8 cellular contexts compared by ENCODE assay signal in the genomic region with DNA sequence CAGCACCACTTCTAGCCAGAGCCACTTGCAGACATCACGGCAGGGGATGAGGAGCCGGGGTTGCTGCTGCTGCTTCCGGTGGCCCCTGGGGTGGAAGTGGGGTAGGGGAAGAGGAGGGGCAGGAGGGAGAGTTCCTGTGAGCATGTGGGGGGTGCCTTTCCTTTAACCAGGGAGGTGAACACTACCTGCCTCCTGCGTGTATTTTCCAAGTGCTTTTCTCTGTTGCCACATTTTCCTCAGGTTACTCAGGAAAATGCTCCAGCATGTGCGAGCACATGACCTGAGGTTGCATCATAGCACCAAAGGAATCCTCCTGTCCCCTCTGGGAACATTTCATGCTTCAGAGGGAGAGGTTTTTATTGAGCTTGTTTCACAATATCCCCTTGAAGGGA. TPM values are rescaled to one million over a fixed set of nuclear protein-coding genes. Genes with fewer than 3 reads are reported as not detected.
DNase-seq lines count a peak whose midpoint lies in the region; ATAC-seq, FAIRE-seq and TF ChIP-seq lines count a peak whose summit lies in the region.

No MANE protein-coding gene starts in this region.

- TF ChIP-seq CTCF in epithelial cell of esophagus (IDR thresholded peaks at IDR 0.05; ENCODE audit: insufficient read depth, low read depth, low read length, missing control alignments) = no peak
- no peak for TF ChIP-seq CTCF in neural crest cell (conservative IDR thresholded peaks at IDR 0.05)

- DNase-seq in activated CD4-positive, alpha-beta memory T cell treated with anti-CD3 and anti-CD28 coated beads for 36 hours = peak; percentile 74
- DNase-seq in epithelial cell of esophagus (ENCODE audit: low read depth) (peak; percentile 92), neural crest cell (ENCODE audit: low read depth, low spot score) (no peak), urothelium cell line (ENCODE audit: low spot score) (no peak), NCI-H524 treated with DMSO at 0.1 percent for 48 hours (lab: John Stamatoyannopoulos, UW) (no peak)

- peaks cover 23% of the 10 kb centered on the region for H3K36me3 Mint-ChIP-seq in activated CD4-positive, alpha-beta memory T cell treated with anti-CD3 and anti-CD28 coated beads for 36 hours
- peaks cover 11% of the 10 kb centered on the region for H3K36me3 Mint-ChIP-seq in neural crest cell (ENCODE audit: low read depth)

- FAIRE-seq in urothelium cell line (lab: Jason Lieb, UNC) = no peak

- CTCF ChIA-PET in activated CD4-positive, alpha-beta memory T cell treated with anti-CD3 and anti-CD28 coated beads for 36 hours (lab: Charles Lee) = interaction anchor here (1.3 kb wide), 1 partner anchor 17 kb away, joined by 4 read pairs; no protein-coding TSS in a partner anchor

- ATAC-seq in GM21786 (IDR thresholded peaks at IDR 0.05; ENCODE audit: unreplicated experiment) (no peak), HG03045 (IDR thresholded peaks at IDR 0.05; ENCODE audit: unreplicated experiment) (no peak)

- peak overlapping the region; percentile 67 for H3K4me3 Mint-ChIP-seq in activated CD4-positive, alpha-beta memory T cell treated with anti-CD3 and anti-CD28 coated beads for 36 hours
- no peak overlapping the region for H3K4me3 Mint-ChIP-seq in neural crest cell

- H3K9me3 Mint-ChIP-seq in activated CD4-positive, alpha-beta memory T cell treated with anti-CD3 and anti-CD28 coated beads for 36 hours = no peaks in the 10 kb centered on the region
- no peaks in the 10 kb centered on the region for H3K9me3 Mint-ChIP-seq in neural crest cell

- H3K36me3 ChIP-seq in HUES6 (ENCODE audit: control insufficient read depth, insufficient read depth, low read length) = peaks cover 39% of the 10 kb centered on the region

- H3K27me3 ChIP-seq in HUES6 (ENCODE audit: control insufficient read depth, insufficient read depth, low read length) = no peaks in the 10 kb centered on the region

- intact Hi-C loops in activated CD4-positive, alpha-beta memory T cell treated with anti-CD3 and anti-CD28 coated beads for 36 hours (cut with micrococcal nuclease) = no loop called here

- peaks cover 23% of the 10 kb centered on the region for H3K4me1 Mint-ChIP-seq in activated CD4-positive, alpha-beta memory T cell treated with anti-CD3 and anti-CD28 coated beads for 36 hours (ENCODE audit: low read depth)
- H3K4me1 Mint-ChIP-seq in neural crest cell = peaks cover 5% of the 10 kb centered on the region

- H3K9ac ChIP-seq in HUES6 (ENCODE audit: low read length) = peak overlapping the region; percentile 31

- no peaks in the 10 kb centered on the region for H3K27me3 Mint-ChIP-seq in activated CD4-positive, alpha-beta memory T cell treated with anti-CD3 and anti-CD28 coated beads for 36 hours
- H3K27me3 Mint-ChIP-seq in neural crest cell (ENCODE audit: low read depth) = no peaks in the 10 kb centered on the region

- no peak overlapping the region for H3K4me3 ChIP-seq in HUES6 (ENCODE audit: low read depth, low read length)
- H3K4me3 ChIP-seq in epithelial cell of esophagus (ENCODE audit: low read length) = no peak overlapping the region

- peak overlapping the region; percentile 29; the same call in 1 of the 2 replicates for H3K27ac ChIP-seq in HUES6 (ENCODE audit: low read depth, low read length)

- H3K27ac Mint-ChIP-seq in activated CD4-positive, alpha-beta memory T cell treated with anti-CD3 and anti-CD28 coated beads for 36 hours = peak overlapping the region; percentile 93
- H3K27ac Mint-ChIP-seq in neural crest cell (ENCODE audit: unreplicated experiment) = peak overlapping the region; percentile 11

- no peaks in the 10 kb centered on the region for H3K9me3 ChIP-seq in HUES6 (ENCODE audit: control insufficient read depth, insufficient read depth, low read depth, low read length)

- POLR2A ChIA-PET in activated CD4-positive, alpha-beta memory T cell treated with anti-CD3 and anti-CD28 coated beads for 36 hours (lab: Charles Lee) = interaction anchor here (0.6 to 0.9 kb wide), 2 partner anchors 12 to 171 kb away, joined by 3 read pairs; partner anchors contain the start of gene SACM1L

- peaks cover 41% of the 10 kb centered on the region for H3K4me1 ChIP-seq in HUES6 (ENCODE audit: control insufficient read depth, insufficient read depth, low read length)

RNA-seq across cellular contexts. Expression of gene SACM1L, which starts 12.2 kb away (rescaled TPM):
- total RNA-seq in activated CD4-positive, alpha-beta memory T cell treated with anti-CD3 and anti-CD28 coated beads for 36 hours = 10 to 100 TPM; 64.3 to 71.2 TPM
- 44.1 and 45.7 TPM in 2 replicates for total RNA-seq in neural crest cell

Comparison
In these comparisons a context has a peak if more than half of its experiments do, and no peak if none do; other contexts are left out.
1. DNase-seq: peak in activated CD4-positive, alpha-beta memory T cell treated with anti-CD3 and anti-CD28 coated beads for 36 hours (single experiment) and epithelial cell of esophagus (single experiment); none in neural crest cell (single experiment), urothelium cell line (single experiment) and NCI-H524 treated with DMSO at 0.1 percent for 48 hours (single experiment).